ENCODE assay signal across 8 cellular contexts in the genomic region with DNA sequence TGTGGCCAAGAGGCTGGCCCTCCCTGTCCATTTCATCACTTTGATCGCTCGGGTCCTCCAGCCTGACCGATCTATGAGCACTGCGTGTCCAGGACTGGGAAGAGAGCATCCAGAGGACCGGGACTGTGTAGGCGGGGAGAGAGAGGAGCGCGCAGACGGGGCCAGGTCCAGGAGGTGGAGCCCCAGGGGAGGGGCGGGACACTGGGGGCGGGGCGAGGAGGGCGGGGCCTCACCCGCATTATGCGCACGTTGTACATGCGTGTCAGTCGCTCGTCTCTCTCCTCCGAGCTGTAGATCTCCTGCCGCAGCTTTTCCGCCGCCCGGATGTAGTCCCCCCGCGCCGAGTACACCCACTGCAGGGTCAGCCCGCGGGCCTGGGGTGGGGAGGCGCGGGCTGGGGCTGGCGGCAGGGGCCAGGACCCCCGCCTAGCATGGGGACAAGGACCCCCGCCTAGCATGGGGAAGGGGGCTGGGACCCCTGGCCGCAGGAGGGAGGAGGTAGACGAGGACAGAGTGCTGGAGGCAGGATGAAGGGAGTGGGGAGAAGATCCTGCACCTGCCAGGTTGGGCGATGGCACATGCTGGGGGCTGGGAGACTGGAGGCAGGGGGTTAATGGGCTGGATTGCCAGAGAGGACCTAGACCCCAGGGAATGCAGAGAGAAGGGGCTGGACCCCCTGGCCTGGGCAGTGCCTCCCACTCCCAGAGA. TPM values are rescaled to one million over a fixed set of nuclear protein-coding genes. Genes with fewer than 3 reads are reported as not detected.
A peak's percentile ranks its signal among the peaks of the same experiment; 100 is the strongest.
DNase-seq lines count a peak whose midpoint lies in the region; ATAC-seq, FAIRE-seq and TF ChIP-seq lines count a peak whose summit lies in the region.

No MANE protein-coding gene starts in this region.

- in situ Hi-C loops in gastrocnemius medialis (cut with MboI; ENCODE audit: low sequenced_read_pairs in 4 of 4), result no loop called here

- H3K4me3 Mint-ChIP-seq in T-helper 17 cell, result peak overlapping the region; percentile 79

- TF ChIP-seq POLR2A in H54 (IDR thresholded peaks at IDR 0.05; ENCODE audit: low read depth, low read length) (peak; percentile 52; the same call in 1 of the 2 replicates), gastrocnemius medialis (IDR thresholded peaks at IDR 0.05) (no peak)

- intact Hi-C loops in right cardiac atrium (cut with DNase I) (no loop called here), gastrocnemius medialis (cut with DNase I; ENCODE audit: low total_unique reads) (no loop called here)

- H3K27ac ChIP-seq in angular gyrus (ENCODE audit: low read depth, low read length) (peak overlapping the region; percentile 62), right cardiac atrium (ENCODE audit: low read length) (no peak overlapping the region), gastrocnemius medialis (no peak overlapping the region)

- H3K9me3 ChIP-seq in T-helper 17 cell (ENCODE audit: control insufficient read depth, low read length, poor library complexity, severe bottlenecking) (no peaks in the 10 kb centered on the region), right cardiac atrium (ENCODE audit: control insufficient read depth, low read length) (no peaks in the 10 kb centered on the region), gastrocnemius medialis (no peaks in the 10 kb centered on the region)

- H3K36me3 ChIP-seq in gastrocnemius medialis, result no peaks in the 10 kb centered on the region

- no peaks in the 10 kb centered on the region for H3K27me3 Mint-ChIP-seq in T-helper 17 cell

- H3K4me3 ChIP-seq in right cardiac atrium (ENCODE audit: low read length) (peak overlapping the region; percentile 21), gastrocnemius medialis (peak overlapping the region; percentile 33 to 53 (median 48))

- peak; percentile 99 for ATAC-seq in T-helper 17 cell
- ATAC-seq in right cardiac atrium, result peak; percentile 94 to 97
- ATAC-seq in gastrocnemius medialis, result peak; percentile 74 to 94
- no peak for ATAC-seq in HG02970 (IDR thresholded peaks at IDR 0.05; ENCODE audit: low FRiP score, unreplicated experiment)

- FAIRE-seq in H54 (lab: Jason Lieb, UNC), result no peak

- no peak overlapping the region for H3K27ac Mint-ChIP-seq in T-helper 17 cell

- 4% methylated on average over 37 of the region's 37 CpGs for WGBS in right cardiac atrium

- no peak for TF ChIP-seq CTCF in gastrocnemius medialis (IDR thresholded peaks at IDR 0.05 in 4 of 5, conservative IDR thresholded peaks at IDR 0.05 in 1 of 5)

- H3K4me1 ChIP-seq in right cardiac atrium (ENCODE audit: control insufficient read depth, insufficient read depth, low read length) (no peaks in the 10 kb centered on the region), gastrocnemius medialis (peaks cover 3% of the 10 kb centered on the region in 2 donors)

- peaks cover 34% of the 10 kb centered on the region for H3K4me1 Mint-ChIP-seq in T-helper 17 cell

- DNase-seq in DMS153 (lab: John Stamatoyannopoulos, UW), result peak; percentile 75
- peak; percentile 88 for DNase-seq in H54 (ENCODE audit: insufficient read length, low spot score)
- DNase-seq in NCI-H1092 (lab: John Stamatoyannopoulos, UW), result peak; percentile 66
- DNase-seq in T-helper 17 cell, result peak; percentile 68 to 87 (median 80)
- peak; percentile 84 to 94 (median 91) for DNase-seq in right cardiac atrium
- DNase-seq in gastrocnemius medialis, result peak; percentile 49 to 67

- no peaks in the 10 kb centered on the region for H3K27me3 ChIP-seq in right cardiac atrium (ENCODE audit: control insufficient read depth, insufficient read depth)
- peaks cover 6 to 17% (median 15%) of the 10 kb centered on the region in 3 donors for H3K27me3 ChIP-seq in gastrocnemius medialis

- H3K36me3 Mint-ChIP-seq in T-helper 17 cell (ENCODE audit: low read depth), result peaks cover 4% of the 10 kb centered on the region

RNA-seq across cellular contexts. Expression of a gene that starts 14.3 kb away (rescaled TPM):
- total RNA-seq in T-helper 17 cell, result 10 to 100 TPM; 16.4 to 16.5 TPM
- 10 to 100 TPM; 11.1 to 13.7 (median 11.9) TPM for total RNA-seq in right cardiac atrium
- polyA plus RNA-seq in right cardiac atrium, result 13.8 TPM
- 1 to 10 TPM; 3.5 to 9.1 (median 4.6) TPM for total RNA-seq in gastrocnemius medialis

RNA-seq across cellular contexts. Expression of a gene that starts 14.7 kb away (rescaled TPM):
- total RNA-seq in T-helper 17 cell (1 to 10 TPM; 4.5 to 6.1 TPM), right cardiac atrium (under 1 TPM in 3 of 4 donors, not detected in 1; 0.25 to 0.41 (median 0.26) TPM), gastrocnemius medialis (1 to 10 TPM in 2 of 4 donors, not detected in 2; 1.0 to 1.3 TPM)
- 0.14 TPM for polyA plus RNA-seq in right cardiac atrium

RNA-seq across cellular contexts. Expression of a gene that starts 24.5 kb away (rescaled TPM):
- 10 to 100 TPM; 12.6 to 14.7 TPM for total RNA-seq in T-helper 17 cell
- total RNA-seq in right cardiac atrium, result 10 to 100 TPM; 44.0 to 81.7 (median 57.4) TPM
- 41.2 TPM for polyA plus RNA-seq in right cardiac atrium
- total RNA-seq in gastrocnemius medialis, result 10 to 100 TPM in 1 of 4 donors, 1 to 10 TPM in 3; 1.6 to 17.3 (median 5.7) TPM

RNA-seq across cellular contexts. Expression of a gene that starts 29.6 kb away (rescaled TPM):
- total RNA-seq in T-helper 17 cell, result not detected
- total RNA-seq in right cardiac atrium, result not detected
- not detected for polyA plus RNA-seq in right cardiac atrium
- total RNA-seq in gastrocnemius medialis, result not detected

RNA-seq across cellular contexts. Expression of a gene that starts 40.6 kb away (rescaled TPM):
- total RNA-seq in T-helper 17 cell, result under 1 TPM; 0.31 to 0.70 TPM
- total RNA-seq in right cardiac atrium, result 1 to 10 TPM in 1 of 4 donors, under 1 TPM in 2, not detected in 1; 0.74 to 1.0 (median 0.76) TPM
- polyA plus RNA-seq in right cardiac atrium, result 0.27 TPM
- total RNA-seq in gastrocnemius medialis, result not detected
